In genomic region chr6:57671937-57672627, GRCh38 we compare ENCODE assay signal across 8 cellular contexts.
A peak's percentile ranks its signal among the peaks of the same experiment; 100 is the strongest.
DNase-seq lines count a peak whose midpoint lies in the region; ATAC-seq and TF ChIP-seq lines count a peak whose summit lies in the region.
"Not testable (repeated sequence)": the region's sequence is repeated elsewhere in the genome, so short reads cannot be mapped to it uniquely, and the experiment has no call there.

No MANE protein-coding gene starts in this region.

- H3K79me1 ChIP-seq in mesendoderm (ENCODE audit: low read length), result not testable (repeated sequence)

- in situ Hi-C loops in G401 (cut with HindIII; ENCODE audit: low sequenced_read_pairs); HAP-1 (cut with MboI; ENCODE audit: low sequenced_read_pairs); brain microvascular endothelial cell (cut with HindIII; ENCODE audit: low pct_ligation_motif_present, low sequenced_read_pairs): not testable (repeated sequence)

- DNase-seq in AG04450 (ENCODE audit: low read depth, low spot score); RWPE2 (ENCODE audit: low spot score); brain microvascular endothelial cell: not testable (repeated sequence)
- DNase-seq in G401 (ENCODE audit: low spot score) (peak; percentile 7), HAP-1 (ENCODE audit: low spot score in 2 of 2) (peak; percentile 22 to 58), fibroblast of peridontal ligament (ENCODE audit: extremely low read depth) (peak; percentile 86), mesendoderm (peak; percentile 72)

- CTCF ChIA-PET in AG04450 (lab: Charles Lee), result interaction anchor here (0.6 kb wide), 1 partner anchor 94 kb away, joined by 4 read pairs; no protein-coding TSS in a partner anchor

- H3K36me3 ChIP-seq in HAP-1 (replicated peaks); RWPE2 (ENCODE audit: low read depth); brain microvascular endothelial cell (replicated peaks); mesendoderm (ENCODE audit: control insufficient read depth, insufficient read depth, low read length): not testable (repeated sequence)

- not testable (repeated sequence) for H3K4me2 ChIP-seq in mesendoderm (ENCODE audit: low read length)

- peaks cover 18% of the 10 kb centered on the region for H3K4me1 ChIP-seq in HAP-1
- H3K4me1 ChIP-seq in RWPE2 (ENCODE audit: insufficient read depth, poor library complexity, severe bottlenecking); mesendoderm (ENCODE audit: control insufficient read depth, low read depth, low read length): not testable (repeated sequence)

- not testable (repeated sequence) for H3K23ac ChIP-seq in mesendoderm (ENCODE audit: low read length)

- not testable (repeated sequence) for H3K27me3 ChIP-seq in AG04450 (ENCODE audit: control insufficient read depth, insufficient read depth, low read length); HAP-1 (ENCODE audit: low read depth); RWPE2 (ENCODE audit: insufficient read depth, poor library complexity, severe bottlenecking); brain microvascular endothelial cell (replicated peaks); mesendoderm (ENCODE audit: insufficient read depth, low read length, poor library complexity)

- not testable (repeated sequence) for H2BK15ac ChIP-seq in mesendoderm (replicated peaks; ENCODE audit: low read depth)

- no CpG with 5 or more reads among the region's 6 CpGs for WGBS in mesendoderm (ENCODE audit: extremely low coverage, insufficient coverage, low lambda C conversion rate)

- not testable (repeated sequence) for H2BK5ac ChIP-seq in mesendoderm (ENCODE audit: low read length)

- H4K8ac ChIP-seq in mesendoderm (ENCODE audit: low read depth, low read length), result not testable (repeated sequence)

- not testable (repeated sequence) for H2AK5ac ChIP-seq in mesendoderm (ENCODE audit: low read length)

- H2BK120ac ChIP-seq in mesendoderm (ENCODE audit: low read depth, low read length), result not testable (repeated sequence)

- H3K18ac ChIP-seq in mesendoderm (ENCODE audit: low read length), result not testable (repeated sequence)

- POLR2A ChIA-PET in AG04450 (lab: Yijun Ruan, JAX), result not testable (repeated sequence)

- not testable (repeated sequence) for H3K79me2 ChIP-seq in mesendoderm (ENCODE audit: control insufficient read depth, insufficient read depth, low read length)

- H3K4ac ChIP-seq in mesendoderm (ENCODE audit: low read depth, low read length), result not testable (repeated sequence)

- ATAC-seq in RWPE2 (ENCODE audit: low read depth), result peak; percentile 29; the same call in 1 of the 3 replicates

- TF ChIP-seq CTCF in AG04450 (IDR thresholded peaks at IDR 0.05; ENCODE audit: low read depth, low read length), result peak; percentile 34; the same call in 1 of the 2 replicates
- TF ChIP-seq CTCF in LNCAP (IDR thresholded peaks at IDR 0.05), result peak; percentile 17; the same call in 1 of the 2 replicates
- not testable (repeated sequence) for TF ChIP-seq CTCF in RWPE2 (IDR thresholded peaks at IDR 0.05; ENCODE audit: poor library complexity, severe bottlenecking)
- peak; percentile 50 for TF ChIP-seq CTCF in brain microvascular endothelial cell (IDR thresholded peaks at IDR 0.05; ENCODE audit: low read depth, low read length, missing control alignments)

- H3K9me3 ChIP-seq in AG04450 (ENCODE audit: control insufficient read depth, insufficient read depth, low read length); HAP-1; RWPE2 (ENCODE audit: severe bottlenecking): not testable (repeated sequence)

- not testable (repeated sequence) for H4K5ac ChIP-seq in mesendoderm (ENCODE audit: low read length)

- H3K4me3 ChIP-seq in AG04450 (ENCODE audit: low read depth, low read length); HAP-1; RWPE2 (ENCODE audit: severe bottlenecking); brain microvascular endothelial cell (ENCODE audit: low read depth, low read length); mesendoderm (ENCODE audit: low read length): not testable (repeated sequence)

- H3K27ac ChIP-seq in AG04450 (ENCODE audit: low read depth, low read length), result peak overlapping the region; percentile 39
- not testable (repeated sequence) for H3K27ac ChIP-seq in RWPE2 (ENCODE audit: poor library complexity, severe bottlenecking); brain microvascular endothelial cell; mesendoderm (ENCODE audit: low read depth, low read length)

- not testable (repeated sequence) for H3K9ac ChIP-seq in mesendoderm (ENCODE audit: low read length)

- not testable (repeated sequence) for H3K56ac ChIP-seq in mesendoderm (ENCODE audit: low read length)
